ENCODE assay signal across 1 cellular context in the genomic region with DNA sequence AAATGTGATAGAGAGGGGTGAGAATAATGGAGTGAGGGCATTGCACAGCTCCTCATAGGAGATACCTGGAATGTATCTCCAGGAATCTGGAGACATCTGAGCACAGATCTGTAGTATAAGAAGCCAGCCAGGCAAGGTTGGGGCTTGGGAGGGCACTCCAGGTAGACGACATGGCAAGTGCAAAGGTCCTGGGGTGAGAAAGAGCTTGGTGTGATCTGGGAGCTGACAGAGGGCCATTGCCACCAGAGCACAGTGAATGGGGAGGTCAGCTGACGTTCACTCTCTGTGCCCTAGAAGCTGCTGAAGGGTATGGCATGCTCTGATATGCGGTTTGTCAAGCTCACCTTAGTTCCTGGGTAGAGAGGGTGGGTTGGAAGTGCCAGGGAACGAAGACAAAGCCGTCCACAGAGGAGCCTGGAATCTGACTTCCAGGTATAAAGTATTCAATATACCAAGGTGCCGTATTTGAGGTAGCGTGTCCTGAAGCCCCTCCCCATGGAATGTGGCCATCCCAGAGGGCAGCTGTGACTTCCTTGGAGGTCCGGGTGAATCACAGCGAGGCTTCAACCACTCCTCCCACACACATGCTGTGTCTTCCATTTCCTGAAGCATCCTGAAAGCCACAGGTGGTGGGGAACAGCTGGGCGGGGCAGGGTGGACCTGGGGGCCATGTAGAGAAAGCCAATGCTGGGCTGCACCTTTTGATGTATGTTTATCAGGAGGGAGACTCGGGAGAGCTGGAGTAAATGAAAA.
TF ChIP-seq lines count a peak whose summit lies in the region.

No MANE protein-coding gene starts in this region.

TF ChIP-seq in WTC11, 78 proteins besides CTCF, POLR2A, EP300 and RAD21 (continued from another document):
- TF ChIP-seq USF1 (CRISPR knock-in tag; IDR thresholded peaks at IDR 0.05) (0 out of 2 replicates have a peak, but pooled peaks have one; percentile 28), ATF6 (CRISPR knock-in tag; IDR thresholded peaks at IDR 0.05) (no peak), MXD4 (CRISPR knock-in tag; IDR thresholded peaks at IDR 0.05; ENCODE audit: borderline replicate concordance) (no peak), GRHL2 (CRISPR knock-in tag; IDR thresholded peaks at IDR 0.05; ENCODE audit: insufficient replicate concordance, severe bottlenecking) (no peak), FOXJ3 (CRISPR knock-in tag; IDR thresholded peaks at IDR 0.05; ENCODE audit: borderline replicate concordance) (no peak), ZNF416 (CRISPR knock-in tag; IDR thresholded peaks at IDR 0.05) (no peak), ZNF317 (CRISPR knock-in tag; IDR thresholded peaks at IDR 0.05; ENCODE audit: borderline replicate concordance, low read depth) (no peak), ZNF263 (CRISPR knock-in tag; IDR thresholded peaks at IDR 0.05; ENCODE audit: low read depth) (no peak), ZNF232 (CRISPR knock-in tag; IDR thresholded peaks at IDR 0.05) (0 out of 2 replicates have a peak, but pooled peaks have one; percentile 37), NR2C2 (CRISPR knock-in tag; IDR thresholded peaks at IDR 0.05) (no peak), OVOL2 (CRISPR knock-in tag; IDR thresholded peaks at IDR 0.05; ENCODE audit: borderline replicate concordance) (no peak), ZBTB43 (CRISPR knock-in tag; IDR thresholded peaks at IDR 0.05) (peak; percentile 15; the same call in 1 of the 2 replicates), PRRX2 (CRISPR knock-in tag; IDR thresholded peaks at IDR 0.05) (no peak), SP1 (CRISPR knock-in tag; conservative IDR thresholded peaks at IDR 0.05) (peak; percentile 73), ZBTB21 (CRISPR knock-in tag; IDR thresholded peaks at IDR 0.05; ENCODE audit: borderline replicate concordance) (peak; percentile 64; the same call in 1 of the 2 replicates), RELA (CRISPR knock-in tag; IDR thresholded peaks at IDR 0.05; ENCODE audit: borderline replicate concordance) (no peak), SMAD4 (CRISPR knock-in tag; IDR thresholded peaks at IDR 0.05) (no peak), CREB1 (CRISPR knock-in tag; IDR thresholded peaks at IDR 0.05) (0 out of 2 replicates have a peak, but pooled peaks have one; percentile 56), ZNF425 (CRISPR knock-in tag; conservative IDR thresholded peaks at IDR 0.05) (no peak; the same call in 1 of the 2 replicates)
- TF ChIP-seq, protein P1, sequence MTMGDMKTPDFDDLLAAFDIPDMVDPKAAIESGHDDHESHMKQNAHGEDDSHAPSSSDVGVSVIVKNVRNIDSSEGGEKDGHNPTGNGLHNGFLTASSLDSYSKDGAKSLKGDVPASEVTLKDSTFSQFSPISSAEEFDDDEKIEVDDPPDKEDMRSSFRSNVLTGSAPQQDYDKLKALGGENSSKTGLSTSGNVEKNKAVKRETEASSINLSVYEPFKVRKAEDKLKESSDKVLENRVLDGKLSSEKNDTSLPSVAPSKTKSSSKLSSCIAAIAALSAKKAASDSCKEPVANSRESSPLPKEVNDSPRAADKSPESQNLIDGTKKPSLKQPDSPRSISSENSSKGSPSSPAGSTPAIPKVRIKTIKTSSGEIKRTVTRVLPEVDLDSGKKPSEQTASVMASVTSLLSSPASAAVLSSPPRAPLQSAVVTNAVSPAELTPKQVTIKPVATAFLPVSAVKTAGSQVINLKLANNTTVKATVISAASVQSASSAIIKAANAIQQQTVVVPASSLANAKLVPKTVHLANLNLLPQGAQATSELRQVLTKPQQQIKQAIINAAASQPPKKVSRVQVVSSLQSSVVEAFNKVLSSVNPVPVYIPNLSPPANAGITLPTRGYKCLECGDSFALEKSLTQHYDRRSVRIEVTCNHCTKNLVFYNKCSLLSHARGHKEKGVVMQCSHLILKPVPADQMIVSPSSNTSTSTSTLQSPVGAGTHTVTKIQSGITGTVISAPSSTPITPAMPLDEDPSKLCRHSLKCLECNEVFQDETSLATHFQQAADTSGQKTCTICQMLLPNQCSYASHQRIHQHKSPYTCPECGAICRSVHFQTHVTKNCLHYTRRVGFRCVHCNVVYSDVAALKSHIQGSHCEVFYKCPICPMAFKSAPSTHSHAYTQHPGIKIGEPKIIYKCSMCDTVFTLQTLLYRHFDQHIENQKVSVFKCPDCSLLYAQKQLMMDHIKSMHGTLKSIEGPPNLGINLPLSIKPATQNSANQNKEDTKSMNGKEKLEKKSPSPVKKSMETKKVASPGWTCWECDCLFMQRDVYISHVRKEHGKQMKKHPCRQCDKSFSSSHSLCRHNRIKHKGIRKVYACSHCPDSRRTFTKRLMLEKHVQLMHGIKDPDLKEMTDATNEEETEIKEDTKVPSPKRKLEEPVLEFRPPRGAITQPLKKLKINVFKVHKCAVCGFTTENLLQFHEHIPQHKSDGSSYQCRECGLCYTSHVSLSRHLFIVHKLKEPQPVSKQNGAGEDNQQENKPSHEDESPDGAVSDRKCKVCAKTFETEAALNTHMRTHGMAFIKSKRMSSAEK (CRISPR knock-in tag; IDR thresholded peaks at IDR 0.05; ENCODE audit: borderline replicate concordance), result 0 out of 2 replicates have a peak, but pooled peaks have one; percentile 65
- TF ChIP-seq, protein P2, sequence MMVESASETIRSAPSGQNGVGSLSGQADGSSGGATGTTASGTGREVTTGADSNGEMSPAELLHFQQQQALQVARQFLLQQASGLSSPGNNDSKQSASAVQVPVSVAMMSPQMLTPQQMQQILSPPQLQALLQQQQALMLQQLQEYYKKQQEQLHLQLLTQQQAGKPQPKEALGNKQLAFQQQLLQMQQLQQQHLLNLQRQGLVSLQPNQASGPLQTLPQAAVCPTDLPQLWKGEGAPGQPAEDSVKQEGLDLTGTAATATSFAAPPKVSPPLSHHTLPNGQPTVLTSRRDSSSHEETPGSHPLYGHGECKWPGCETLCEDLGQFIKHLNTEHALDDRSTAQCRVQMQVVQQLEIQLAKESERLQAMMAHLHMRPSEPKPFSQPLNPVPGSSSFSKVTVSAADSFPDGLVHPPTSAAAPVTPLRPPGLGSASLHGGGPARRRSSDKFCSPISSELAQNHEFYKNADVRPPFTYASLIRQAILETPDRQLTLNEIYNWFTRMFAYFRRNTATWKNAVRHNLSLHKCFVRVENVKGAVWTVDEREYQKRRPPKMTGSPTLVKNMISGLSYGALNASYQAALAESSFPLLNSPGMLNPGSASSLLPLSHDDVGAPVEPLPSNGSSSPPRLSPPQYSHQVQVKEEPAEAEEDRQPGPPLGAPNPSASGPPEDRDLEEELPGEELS (CRISPR knock-in tag; IDR thresholded peaks at IDR 0.05), result peak; percentile 93
- TF ChIP-seq, protein P3, sequence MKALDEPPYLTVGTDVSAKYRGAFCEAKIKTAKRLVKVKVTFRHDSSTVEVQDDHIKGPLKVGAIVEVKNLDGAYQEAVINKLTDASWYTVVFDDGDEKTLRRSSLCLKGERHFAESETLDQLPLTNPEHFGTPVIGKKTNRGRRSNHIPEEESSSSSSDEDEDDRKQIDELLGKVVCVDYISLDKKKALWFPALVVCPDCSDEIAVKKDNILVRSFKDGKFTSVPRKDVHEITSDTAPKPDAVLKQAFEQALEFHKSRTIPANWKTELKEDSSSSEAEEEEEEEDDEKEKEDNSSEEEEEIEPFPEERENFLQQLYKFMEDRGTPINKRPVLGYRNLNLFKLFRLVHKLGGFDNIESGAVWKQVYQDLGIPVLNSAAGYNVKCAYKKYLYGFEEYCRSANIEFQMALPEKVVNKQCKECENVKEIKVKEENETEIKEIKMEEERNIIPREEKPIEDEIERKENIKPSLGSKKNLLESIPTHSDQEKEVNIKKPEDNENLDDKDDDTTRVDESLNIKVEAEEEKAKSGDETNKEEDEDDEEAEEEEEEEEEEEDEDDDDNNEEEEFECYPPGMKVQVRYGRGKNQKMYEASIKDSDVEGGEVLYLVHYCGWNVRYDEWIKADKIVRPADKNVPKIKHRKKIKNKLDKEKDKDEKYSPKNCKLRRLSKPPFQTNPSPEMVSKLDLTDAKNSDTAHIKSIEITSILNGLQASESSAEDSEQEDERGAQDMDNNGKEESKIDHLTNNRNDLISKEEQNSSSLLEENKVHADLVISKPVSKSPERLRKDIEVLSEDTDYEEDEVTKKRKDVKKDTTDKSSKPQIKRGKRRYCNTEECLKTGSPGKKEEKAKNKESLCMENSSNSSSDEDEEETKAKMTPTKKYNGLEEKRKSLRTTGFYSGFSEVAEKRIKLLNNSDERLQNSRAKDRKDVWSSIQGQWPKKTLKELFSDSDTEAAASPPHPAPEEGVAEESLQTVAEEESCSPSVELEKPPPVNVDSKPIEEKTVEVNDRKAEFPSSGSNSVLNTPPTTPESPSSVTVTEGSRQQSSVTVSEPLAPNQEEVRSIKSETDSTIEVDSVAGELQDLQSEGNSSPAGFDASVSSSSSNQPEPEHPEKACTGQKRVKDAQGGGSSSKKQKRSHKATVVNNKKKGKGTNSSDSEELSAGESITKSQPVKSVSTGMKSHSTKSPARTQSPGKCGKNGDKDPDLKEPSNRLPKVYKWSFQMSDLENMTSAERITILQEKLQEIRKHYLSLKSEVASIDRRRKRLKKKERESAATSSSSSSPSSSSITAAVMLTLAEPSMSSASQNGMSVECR (CRISPR knock-in tag; IDR thresholded peaks at IDR 0.05; ENCODE audit: borderline replicate concordance), result no peak
- TF ChIP-seq, protein P4, sequence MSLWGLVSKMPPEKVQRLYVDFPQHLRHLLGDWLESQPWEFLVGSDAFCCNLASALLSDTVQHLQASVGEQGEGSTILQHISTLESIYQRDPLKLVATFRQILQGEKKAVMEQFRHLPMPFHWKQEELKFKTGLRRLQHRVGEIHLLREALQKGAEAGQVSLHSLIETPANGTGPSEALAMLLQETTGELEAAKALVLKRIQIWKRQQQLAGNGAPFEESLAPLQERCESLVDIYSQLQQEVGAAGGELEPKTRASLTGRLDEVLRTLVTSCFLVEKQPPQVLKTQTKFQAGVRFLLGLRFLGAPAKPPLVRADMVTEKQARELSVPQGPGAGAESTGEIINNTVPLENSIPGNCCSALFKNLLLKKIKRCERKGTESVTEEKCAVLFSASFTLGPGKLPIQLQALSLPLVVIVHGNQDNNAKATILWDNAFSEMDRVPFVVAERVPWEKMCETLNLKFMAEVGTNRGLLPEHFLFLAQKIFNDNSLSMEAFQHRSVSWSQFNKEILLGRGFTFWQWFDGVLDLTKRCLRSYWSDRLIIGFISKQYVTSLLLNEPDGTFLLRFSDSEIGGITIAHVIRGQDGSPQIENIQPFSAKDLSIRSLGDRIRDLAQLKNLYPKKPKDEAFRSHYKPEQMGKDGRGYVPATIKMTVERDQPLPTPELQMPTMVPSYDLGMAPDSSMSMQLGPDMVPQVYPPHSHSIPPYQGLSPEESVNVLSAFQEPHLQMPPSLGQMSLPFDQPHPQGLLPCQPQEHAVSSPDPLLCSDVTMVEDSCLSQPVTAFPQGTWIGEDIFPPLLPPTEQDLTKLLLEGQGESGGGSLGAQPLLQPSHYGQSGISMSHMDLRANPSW (CRISPR knock-in tag; conservative IDR thresholded peaks at IDR 0.05; ENCODE audit: low read depth), result no peak
